In genomic region chr17:47676510-47676909, GRCh38 we compare ENCODE assay signal across 27 cellular contexts. TPM values are rescaled to one million over a fixed set of nuclear protein-coding genes. Genes with fewer than 3 reads are reported as not detected.
DNase-seq lines count a peak whose midpoint lies in the region; ATAC-seq, FAIRE-seq and TF ChIP-seq lines count a peak whose summit lies in the region.
"Had no signal": no experiment of that assay in that cellular context is flagged by ENCODE, and none has a peak within 500 bp of the region (broad histone marks: within the 10 kb centered on the region; RNA-seq: fewer than 3 reads in every experiment).

No MANE protein-coding gene starts in this region.

- no TSS peak for BruUV-seq in HepG2 (replicated peaks; lab: Mats Ljungman, UMichigan)

- POLR2A ChIA-PET in HepG2 (lab: Yijun Ruan, JAX): interaction anchor here (0.6 to 1.3 kb wide), 3 partner anchors 16 to 74 kb away, joined by 3 read pairs; no protein-coding TSS in a partner anchor

- TF ChIP-seq RAD21 in HepG2 (CRISPR knock-in tag; IDR thresholded peaks at IDR 0.05): no peak

- H3K9me3 ChIP-seq in HepG2 (ENCODE audit: low read length) (no peaks in the 10 kb centered on the region), right lobe of liver (no peaks in the 10 kb centered on the region), endodermal cell (ENCODE audit: control insufficient read depth, low read length) (no peaks in the 10 kb centered on the region)
- H3K9me3 ChIP-seq: BE2C, MG63, SJSA1 had no signal

- 93% methylated on average over 5 of the region's 5 CpGs for WGBS in HepG2 (ENCODE audit: low lambda C conversion rate)
- WGBS in right lobe of liver (ENCODE audit: insufficient coverage, low coverage, low lambda C conversion rate, missing lambda C conversion rate): 66% methylated on average over 5 of the region's 5 CpGs
- WGBS in endodermal cell (ENCODE audit: insufficient coverage in 1 of 2, insufficient read length in 1 of 2), 2 experiments: 85 to 98% methylated on average over 5 of the region's 5 CpGs

- H4K20me1 ChIP-seq in HepG2 (ENCODE audit: insufficient read depth, low read length): no peaks in the 10 kb centered on the region; the same call in 1 of the 2 replicates

- no peak for FAIRE-seq in HepG2 (lab: Jason Lieb, UNC)
- FAIRE-seq: GM12892 had no signal

- peak overlapping the region; percentile 53 for H3K27ac Mint-ChIP-seq in endodermal cell

- TF ChIP-seq CTCF in HepG2 (CRISPR knock-in tag; IDR thresholded peaks at IDR 0.05): no peak
- TF ChIP-seq CTCF in right lobe of liver (IDR thresholded peaks at IDR 0.05): no peak
- no peak for TF ChIP-seq CTCF in endodermal cell (conservative IDR thresholded peaks at IDR 0.05)

- peaks cover 91% of the 10 kb centered on the region for H3K36me3 Mint-ChIP-seq in endodermal cell (ENCODE audit: low read depth)

- ATAC-seq in HepG2 (no peak), right lobe of liver (no peak), GM21737 (IDR thresholded peaks at IDR 0.05; ENCODE audit: unreplicated experiment) (no peak)
- ATAC-seq: HCT116 had no signal

- in situ Hi-C loops in HepG2 (cut with HindIII; ENCODE audit: extremely low pct_ligation_motif_present, low pct_unique_long_range_greater_than_20kb): no loop called here

- H3K4me2 ChIP-seq in HepG2 (ENCODE audit: low read depth, low read length): no peak overlapping the region

- no peak overlapping the region for H3K4me3 Mint-ChIP-seq in endodermal cell

- H3K27ac ChIP-seq in HepG2 (ENCODE audit: extremely low read length, insufficient read depth, low read length): no peak overlapping the region
- no peak overlapping the region for H3K27ac ChIP-seq in right lobe of liver
- no peak overlapping the region for H3K27ac ChIP-seq in endodermal cell (ENCODE audit: low read depth, low read length)
- H3K27ac ChIP-seq: HL-60, SJSA1 had no signal

- H3K9me3 Mint-ChIP-seq in endodermal cell: no peaks in the 10 kb centered on the region

- H3K36me3 ChIP-seq in HepG2 (replicated peaks in 1 of 2; ENCODE audit: control insufficient read depth in 1 of 2, insufficient read depth in 2 of 2, low read length in 2 of 2) (peaks cover 57 to 92% of the 10 kb centered on the region in 2 experiments), right lobe of liver (peaks cover 26 to 99% (median 70%) of the 10 kb centered on the region in 4 donors), endodermal cell (ENCODE audit: control insufficient read depth, insufficient read depth, low read length) (peaks cover 98% of the 10 kb centered on the region)

- H3K9ac ChIP-seq in HepG2 (ENCODE audit: insufficient read depth, low read depth, low read length) (no peak overlapping the region), endodermal cell (ENCODE audit: extremely low read depth, low read length, poor library complexity, severe bottlenecking) (no peak overlapping the region)

- TF ChIP-seq EP300 in HepG2 (IDR thresholded peaks at IDR 0.05; ENCODE audit: low read depth in 2 of 2, low read length in 2 of 2): no peak
- TF ChIP-seq EP300 in HepG2 (CRISPR knock-in tag; IDR thresholded peaks at IDR 0.05; ENCODE audit: borderline replicate concordance): no peak

- no peaks in the 10 kb centered on the region for H3K79me2 ChIP-seq in HepG2 (ENCODE audit: insufficient read depth, low read length)

- no peak for TF ChIP-seq POLR2A in HepG2 (IDR thresholded peaks at IDR 0.05; ENCODE audit: insufficient read depth in 1 of 2, low read depth in 2 of 2, low read length in 2 of 2)
- TF ChIP-seq POLR2A in right lobe of liver (IDR thresholded peaks at IDR 0.05): no peak

- no peaks in the 10 kb centered on the region for H3K27me3 ChIP-seq in HepG2 (ENCODE audit: control insufficient read depth in 1 of 2, insufficient read depth in 2 of 2, low read length in 2 of 2)
- no peaks in the 10 kb centered on the region for H3K27me3 ChIP-seq in right lobe of liver
- H3K27me3 ChIP-seq in endodermal cell (ENCODE audit: control insufficient read depth, insufficient read depth, low read length, poor library complexity, severe bottlenecking): no peaks in the 10 kb centered on the region
- H3K27me3 ChIP-seq: BE2C, MG63, SJSA1 had no signal

- DNase-seq in NCI-H2227 treated with DMSO at 0.1 percent for 48 hours (lab: John Stamatoyannopoulos, UW) (peak; percentile 73), NCI-H2227 (lab: John Stamatoyannopoulos, UW; ENCODE audit: unreplicated experiment) (no peak), HepG2 (ENCODE audit: low spot score) (no peak), right lobe of liver (no peak), endodermal cell (no peak), SW 1271 (lab: John Stamatoyannopoulos, UW) (no peak)
- DNase-seq: 8988T, ACHN, BE2C, Calu3, DMS153, DND-41, Kasumi-1, MG63, NCI-H1105 treated with DMSO at 0.1 percent for 48 hours, NCI-H1694 treated with DMSO at 0.1 percent for 48 hours, NCI-H2107, NCI-H446 treated with DMSO at 0.1 percent for 48 hours, NCI-H526, Right ventricle myocardium superior, RPMI8226 had no signal

- H3K27me3 Mint-ChIP-seq in endodermal cell (ENCODE audit: insufficient read depth): no peaks in the 10 kb centered on the region

- H2AFZ ChIP-seq in HepG2 (ENCODE audit: low read length): no peak overlapping the region

- H3K4me1 ChIP-seq in HepG2 (ENCODE audit: insufficient read depth, low read length) (no peaks in the 10 kb centered on the region), right lobe of liver (no peaks in the 10 kb centered on the region), endodermal cell (ENCODE audit: control insufficient read depth, insufficient read depth, low read length) (no peaks in the 10 kb centered on the region)
- H3K4me1 ChIP-seq: BE2C, SJSA1 had no signal

- H3K4me3 ChIP-seq in HepG2 (replicated peaks in 1 of 3; ENCODE audit: insufficient read depth in 1 of 3, low read depth in 2 of 3, low read length in 3 of 3): no peak overlapping the region
- no peak overlapping the region for H3K4me3 ChIP-seq in right lobe of liver
- no peak overlapping the region for H3K4me3 ChIP-seq in endodermal cell (ENCODE audit: low read length)
- H3K4me3 ChIP-seq: MG63, SJSA1 had no signal

- CTCF ChIA-PET in HepG2 (lab: Yijun Ruan, JAX; ENCODE audit: low intra/inter-chr PET ratio, low total read pairs): no interaction called here

- intact Hi-C loops in HepG2 (cut with micrococcal nuclease; ENCODE audit: unreplicated experiment): no loop called here
- intact Hi-C loops in right lobe of liver (cut with DNase I): no loop called here

- peaks cover 6% of the 10 kb centered on the region for H3K4me1 Mint-ChIP-seq in endodermal cell

RNA-seq across cellular contexts. Expression of gene TBKBP1, which starts 17.5 kb away (rescaled TPM):
- total RNA-seq in HepG2 (2016; rRNA removed; fragmentation: Illumina TruSeq; extraction: Trizol) (2.6 and 3.0 TPM in 2 replicates), right lobe of liver (1 to 10 TPM; 1.2 to 3.2 (median 2.2) TPM), endodermal cell (10 to 100 TPM; 14.5 to 22.9 TPM)
- 0.88 and 1.4 TPM in 2 replicates for total RNA-seq in HepG2 (2016; cell fraction: cytosol; rRNA removed; fragmentation: Illumina TruSeq; extraction: Trizol; ENCODE audit: low read depth)
- 2.8 and 3.8 TPM in 2 replicates for total RNA-seq in HepG2 (2016; cell fraction: insoluble cytoplasmic fraction; rRNA removed; fragmentation: Illumina TruSeq; extraction: Trizol)
- 2.5 and 2.9 TPM in 2 replicates for total RNA-seq in HepG2 (2016; cell fraction: membrane; rRNA removed; fragmentation: Illumina TruSeq; extraction: Trizol)
- total RNA-seq in HepG2 (2016; cell fraction: nucleus; rRNA removed; fragmentation: Illumina TruSeq; extraction: Trizol): 2.6 and 4.3 TPM in 2 replicates
- 7.0 and 10.9 TPM in 2 replicates for polyA plus RNA-seq in HepG2 (2011; rRNA removed)
- 4.9 and 5.8 TPM in 2 replicates for polyA plus RNA-seq in HepG2 (2011; cell fraction: cytosol; rRNA removed)
- 50.3 and 56.8 TPM in 2 replicates for polyA plus RNA-seq in HepG2 (2011; cell fraction: nucleus; rRNA removed)
- 11.8 and 15.7 TPM in 2 replicates for polyA plus RNA-seq in HepG2 (2012)
- polyA plus RNA-seq in HepG2 (2016; cell fraction: cytosol; fragmentation: Illumina TruSeq; extraction: Trizol; ENCODE audit: low read depth): 0.86 and 1.4 TPM in 2 replicates
- polyA plus RNA-seq in HepG2 (2016; cell fraction: insoluble cytoplasmic fraction; fragmentation: Illumina TruSeq; extraction: Trizol; ENCODE audit: low read depth): 2.8 and 3.9 TPM in 2 replicates
- 1.6 and 2.8 TPM in 2 replicates for polyA plus RNA-seq in HepG2 (2016; cell fraction: membrane; fragmentation: Illumina TruSeq; extraction: Trizol; ENCODE audit: low read depth)
- 17.9 and 18.3 TPM in 2 replicates for polyA plus RNA-seq in HepG2 (2016; cell fraction: nucleus; fragmentation: Illumina TruSeq; extraction: Trizol; ENCODE audit: insufficient read depth, low read depth)
- 0.16 and 7.4 TPM in 2 replicates for polyA minus RNA-seq in HepG2 (2011; rRNA and poly(A)+ RNA removed; ENCODE audit: low replicate concordance)
- 1.8 and 5.3 TPM in 2 replicates for polyA minus RNA-seq in HepG2 (2011; cell fraction: cytosol; rRNA and poly(A)+ RNA removed)
- polyA minus RNA-seq in HepG2 (2011; cell fraction: nucleus; rRNA and poly(A)+ RNA removed): 4.2 and 6.6 TPM in 2 replicates
- polyA plus RNA-seq in endodermal cell (2013, experiment 1 of 2): 17.3 TPM
- 16.7 TPM for polyA plus RNA-seq in endodermal cell (2013, experiment 2 of 2)

RNA-seq across cellular contexts. Expression of gene KPNB1, which starts 26.8 kb away (rescaled TPM):
- total RNA-seq in HepG2 (2016; rRNA removed; fragmentation: Illumina TruSeq; extraction: Trizol) (424 and 443 TPM in 2 replicates), right lobe of liver (100 to 1,000 TPM in 2 of 6 experiments, 10 to 100 TPM in 4; 80.8 to 104 (median 94.5) TPM), endodermal cell (100 to 1,000 TPM; 452 to 500 TPM)
- 39.2 and 44.6 TPM in 2 replicates for total RNA-seq in HepG2 (2016; cell fraction: cytosol; rRNA removed; fragmentation: Illumina TruSeq; extraction: Trizol; ENCODE audit: low read depth)
- total RNA-seq in HepG2 (2016; cell fraction: insoluble cytoplasmic fraction; rRNA removed; fragmentation: Illumina TruSeq; extraction: Trizol): 408 and 433 TPM in 2 replicates
- total RNA-seq in HepG2 (2016; cell fraction: membrane; rRNA removed; fragmentation: Illumina TruSeq; extraction: Trizol): 113 and 126 TPM in 2 replicates
- 217 and 252 TPM in 2 replicates for total RNA-seq in HepG2 (2016; cell fraction: nucleus; rRNA removed; fragmentation: Illumina TruSeq; extraction: Trizol)
- polyA plus RNA-seq in HepG2 (2011; rRNA removed): 164 and 169 TPM in 2 replicates
- polyA plus RNA-seq in HepG2 (2011; cell fraction: cytosol; rRNA removed): 81.9 and 93.5 TPM in 2 replicates
- polyA plus RNA-seq in HepG2 (2011; cell fraction: nucleus; rRNA removed): 158 and 166 TPM in 2 replicates
- polyA plus RNA-seq in HepG2 (2012): 249 and 287 TPM in 2 replicates
- polyA plus RNA-seq in HepG2 (2016; cell fraction: cytosol; fragmentation: Illumina TruSeq; extraction: Trizol; ENCODE audit: low read depth): 7.4 and 10.3 TPM in 2 replicates
- 390 TPM in 2 replicates for polyA plus RNA-seq in HepG2 (2016; cell fraction: insoluble cytoplasmic fraction; fragmentation: Illumina TruSeq; extraction: Trizol; ENCODE audit: low read depth)
- 36.4 and 43.8 TPM in 2 replicates for polyA plus RNA-seq in HepG2 (2016; cell fraction: membrane; fragmentation: Illumina TruSeq; extraction: Trizol; ENCODE audit: low read depth)
- 416 and 457 TPM in 2 replicates for polyA plus RNA-seq in HepG2 (2016; cell fraction: nucleus; fragmentation: Illumina TruSeq; extraction: Trizol; ENCODE audit: insufficient read depth, low read depth)
- 266 and 436 TPM in 2 replicates for polyA minus RNA-seq in HepG2 (2011; rRNA and poly(A)+ RNA removed; ENCODE audit: low replicate concordance)
- 150 and 163 TPM in 2 replicates for polyA minus RNA-seq in HepG2 (2011; cell fraction: cytosol; rRNA and poly(A)+ RNA removed)
- polyA minus RNA-seq in HepG2 (2011; cell fraction: nucleus; rRNA and poly(A)+ RNA removed): 84.6 and 120 TPM in 2 replicates
- 347 TPM for polyA plus RNA-seq in endodermal cell (2013, experiment 1 of 2)
- polyA plus RNA-seq in endodermal cell (2013, experiment 2 of 2): 324 TPM

RNA-seq across cellular contexts. Expression of gene TBX21, which starts 56.5 kb away (rescaled TPM):
- not detected in 2 replicates for total RNA-seq in HepG2 (2016; rRNA removed; fragmentation: Illumina TruSeq; extraction: Trizol)
- total RNA-seq in HepG2 (2016; cell fraction: cytosol; rRNA removed; fragmentation: Illumina TruSeq; extraction: Trizol; ENCODE audit: low read depth): not detected in 2 replicates
- total RNA-seq in HepG2 (2016; cell fraction: insoluble cytoplasmic fraction; rRNA removed; fragmentation: Illumina TruSeq; extraction: Trizol): not detected in 2 replicates
- total RNA-seq in HepG2 (2016; cell fraction: membrane; rRNA removed; fragmentation: Illumina TruSeq; extraction: Trizol): not detected in 2 replicates
- not detected in 2 replicates for total RNA-seq in HepG2 (2016; cell fraction: nucleus; rRNA removed; fragmentation: Illumina TruSeq; extraction: Trizol)
- polyA plus RNA-seq in HepG2 (2011; rRNA removed): not detected in 2 replicates
- not detected in 2 replicates for polyA plus RNA-seq in HepG2 (2011; cell fraction: cytosol; rRNA removed)
- 0.08 TPM in 1 of 2 replicates, not detected in the other for polyA plus RNA-seq in HepG2 (2011; cell fraction: nucleus; rRNA removed)
- polyA plus RNA-seq in HepG2 (2012): not detected in 2 replicates
- not detected in 2 replicates for polyA plus RNA-seq in HepG2 (2016; cell fraction: cytosol; fragmentation: Illumina TruSeq; extraction: Trizol; ENCODE audit: low read depth)
- not detected in 2 replicates for polyA plus RNA-seq in HepG2 (2016; cell fraction: insoluble cytoplasmic fraction; fragmentation: Illumina TruSeq; extraction: Trizol; ENCODE audit: low read depth)
- polyA plus RNA-seq in HepG2 (2016; cell fraction: membrane; fragmentation: Illumina TruSeq; extraction: Trizol; ENCODE audit: low read depth): not detected in 2 replicates
- not detected in 2 replicates for polyA plus RNA-seq in HepG2 (2016; cell fraction: nucleus; fragmentation: Illumina TruSeq; extraction: Trizol; ENCODE audit: insufficient read depth, low read depth)
- polyA minus RNA-seq in HepG2 (2011; rRNA and poly(A)+ RNA removed; ENCODE audit: low replicate concordance): not detected in 2 replicates
- polyA minus RNA-seq in HepG2 (2011; cell fraction: cytosol; rRNA and poly(A)+ RNA removed): not detected in 2 replicates
- not detected in 2 replicates for polyA minus RNA-seq in HepG2 (2011; cell fraction: nucleus; rRNA and poly(A)+ RNA removed)
- under 1 TPM in 5 of 6 experiments, not detected in 1; 0.19 to 0.56 (median 0.24) TPM for total RNA-seq in right lobe of liver
- not detected for total RNA-seq in endodermal cell
- polyA plus RNA-seq in endodermal cell (2013, experiment 1 of 2): not detected
- not detected for polyA plus RNA-seq in endodermal cell (2013, experiment 2 of 2)
- total RNA-seq: Calu3, HT-29, SJSA1 had no signal
